ENCODE assay signal across 12 cellular contexts in the genomic region with DNA sequence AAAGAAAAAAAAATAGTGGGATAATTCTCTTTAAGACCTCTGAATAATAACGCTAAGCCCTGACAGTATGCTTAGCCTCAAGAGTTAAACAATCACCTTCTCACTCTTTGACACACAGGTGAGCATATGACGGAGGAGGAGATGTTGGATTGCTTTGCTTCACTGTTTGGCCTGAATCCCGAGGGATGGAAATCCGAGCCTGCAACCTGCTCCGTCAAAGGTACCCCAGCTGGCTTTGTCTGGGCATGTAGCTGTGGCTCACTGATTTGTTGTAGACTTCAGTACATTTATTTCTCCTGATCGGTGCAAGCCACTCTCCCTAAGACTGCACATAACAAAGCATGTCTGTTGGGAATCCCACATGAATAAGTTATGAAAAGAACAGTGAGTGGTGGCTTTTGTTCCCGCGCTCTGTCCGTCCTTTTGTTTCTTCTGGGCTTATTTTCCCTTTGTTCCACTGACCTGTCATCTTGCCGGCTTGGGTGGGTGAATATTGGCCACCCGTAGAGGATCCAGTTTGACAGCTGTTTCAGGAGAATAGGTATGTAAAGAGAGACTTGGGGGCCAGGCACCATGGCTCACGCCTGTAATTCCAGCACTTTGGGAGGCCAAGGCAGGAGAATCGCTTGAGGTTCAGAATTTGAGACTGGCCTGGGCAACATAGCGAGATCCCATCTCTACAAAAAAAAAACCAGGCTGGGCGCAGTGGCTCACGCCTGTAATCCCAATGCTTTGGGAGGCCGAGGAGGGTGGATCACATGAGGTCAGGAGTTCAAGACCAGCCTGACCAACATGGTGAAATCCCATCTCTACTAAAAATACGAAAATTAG. TPM values are rescaled to one million over a fixed set of nuclear protein-coding genes. Genes with fewer than 3 reads are reported as not detected.
DNase-seq lines count a peak whose midpoint lies in the region; ATAC-seq and TF ChIP-seq lines count a peak whose summit lies in the region.
"Had no signal": no experiment of that assay in that cellular context is flagged by ENCODE, and none has a peak within 500 bp of the region (broad histone marks: within the 10 kb centered on the region; RNA-seq: fewer than 3 reads in every experiment).

No MANE protein-coding gene starts in this region.

- H3K27ac ChIP-seq in suprapubic skin: no peak overlapping the region
- H3K27ac ChIP-seq: C4-2B had no signal

- WGBS in suprapubic skin: 69% methylated on average over 17 of the region's 18 CpGs

- TF ChIP-seq CTCF in mesothelial cell of epicardium (IDR thresholded peaks at IDR 0.05; ENCODE audit: unreplicated experiment) (no peak), suprapubic skin (IDR thresholded peaks at IDR 0.05) (no peak)

- peak overlapping the region; percentile 68 for H3K27ac Mint-ChIP-seq in mesothelial cell of epicardium
- H3K27ac Mint-ChIP-seq: activated T-cell treated with anti-CD3 and anti-CD28 coated beads, Interleukin-2, amount 50 U/mL, for 72 hours had no signal

- H3K9me3 Mint-ChIP-seq in mesothelial cell of epicardium: peaks cover 3% of the 10 kb centered on the region
- H3K9me3 Mint-ChIP-seq: activated T-cell treated with anti-CD3 and anti-CD28 coated beads, Interleukin-2, amount 50 U/mL, for 72 hours had no signal

- no peak overlapping the region for H3K4me3 Mint-ChIP-seq in mesothelial cell of epicardium
- H3K4me3 Mint-ChIP-seq: activated T-cell treated with anti-CD3 and anti-CD28 coated beads, Interleukin-2, amount 50 U/mL, for 72 hours had no signal

- no peaks in the 10 kb centered on the region for H3K27me3 Mint-ChIP-seq in mesothelial cell of epicardium (ENCODE audit: low read depth)

- peak; percentile 94 for DNase-seq in DMS153 treated with DMSO at 0.1 percent for 48 hours (lab: John Stamatoyannopoulos, UW; ENCODE audit: unreplicated experiment)
- peak; percentile 88 to 96 for DNase-seq in NCI-H187 (lab: John Stamatoyannopoulos, UW)
- DNase-seq in astrocyte of the hippocampus (ENCODE audit: low read depth, low spot score): peak; percentile 30
- DNase-seq in mesothelial cell of epicardium (ENCODE audit: low spot score in 2 of 2, unreplicated experiment in 2 of 2): no peak
- no peak for DNase-seq in suprapubic skin (ENCODE audit: low spot score in 2 of 2)
- DNase-seq: activated T-cell treated with anti-CD3 and anti-CD28 coated beads, Interleukin-2, amount 50 U/mL, for 72 hours; naive thymus-derived CD4-positive, alpha-beta T cell had no signal

- no peaks in the 10 kb centered on the region for H3K36me3 ChIP-seq in suprapubic skin

- H3K4me1 ChIP-seq in suprapubic skin: peaks cover 25% of the 10 kb centered on the region

- no peak overlapping the region for H3K4me3 ChIP-seq in suprapubic skin
- H3K4me3 ChIP-seq: smooth muscle cell had no signal

- TF ChIP-seq EP300 in suprapubic skin (IDR thresholded peaks at IDR 0.05): no peak

- TF ChIP-seq POLR2A in suprapubic skin (IDR thresholded peaks at IDR 0.05): no peak

- H3K36me3 Mint-ChIP-seq in mesothelial cell of epicardium: peaks cover 5% of the 10 kb centered on the region

- H3K4me1 Mint-ChIP-seq in mesothelial cell of epicardium: peaks cover 6% of the 10 kb centered on the region

- no peaks in the 10 kb centered on the region for H3K9me3 ChIP-seq in suprapubic skin

- no peak for ATAC-seq in GM21447 (IDR thresholded peaks at IDR 0.05; ENCODE audit: unreplicated experiment)
- no peak for ATAC-seq in GM19035 (IDR thresholded peaks at IDR 0.05; ENCODE audit: unreplicated experiment)
- no peak for ATAC-seq in HG03342 (IDR thresholded peaks at IDR 0.05; ENCODE audit: unreplicated experiment)
- ATAC-seq: activated T-cell treated with anti-CD3 and anti-CD28 coated beads, Interleukin-2, amount 50 U/mL, for 72 hours; naive thymus-derived CD4-positive, alpha-beta T cell had no signal

- H3K27me3 ChIP-seq in suprapubic skin: no peaks in the 10 kb centered on the region

RNA-seq across cellular contexts. Expression of gene BCL7A, which starts 20.1 kb away (rescaled TPM):
- 33.8 to 40.1 TPM (median 34.6 TPM) in 3 replicates for total RNA-seq in mesothelial cell of epicardium
- total RNA-seq in suprapubic skin: 10 to 100 TPM; 15.9 to 30.9 (median 22.7) TPM

Comparison
In these comparisons a context has a peak if more than half of its experiments do, and no peak if none do; other contexts are left out.
1. DNase-seq: peak in DMS153 treated with DMSO at 0.1 percent for 48 hours (single experiment), NCI-H187 (2 of 2) and astrocyte of the hippocampus (single experiment); none in mesothelial cell of epicardium (0 of 2) and suprapubic skin (0 of 2).